1 cellular context compared by ENCODE assay signal in the genomic region with DNA sequence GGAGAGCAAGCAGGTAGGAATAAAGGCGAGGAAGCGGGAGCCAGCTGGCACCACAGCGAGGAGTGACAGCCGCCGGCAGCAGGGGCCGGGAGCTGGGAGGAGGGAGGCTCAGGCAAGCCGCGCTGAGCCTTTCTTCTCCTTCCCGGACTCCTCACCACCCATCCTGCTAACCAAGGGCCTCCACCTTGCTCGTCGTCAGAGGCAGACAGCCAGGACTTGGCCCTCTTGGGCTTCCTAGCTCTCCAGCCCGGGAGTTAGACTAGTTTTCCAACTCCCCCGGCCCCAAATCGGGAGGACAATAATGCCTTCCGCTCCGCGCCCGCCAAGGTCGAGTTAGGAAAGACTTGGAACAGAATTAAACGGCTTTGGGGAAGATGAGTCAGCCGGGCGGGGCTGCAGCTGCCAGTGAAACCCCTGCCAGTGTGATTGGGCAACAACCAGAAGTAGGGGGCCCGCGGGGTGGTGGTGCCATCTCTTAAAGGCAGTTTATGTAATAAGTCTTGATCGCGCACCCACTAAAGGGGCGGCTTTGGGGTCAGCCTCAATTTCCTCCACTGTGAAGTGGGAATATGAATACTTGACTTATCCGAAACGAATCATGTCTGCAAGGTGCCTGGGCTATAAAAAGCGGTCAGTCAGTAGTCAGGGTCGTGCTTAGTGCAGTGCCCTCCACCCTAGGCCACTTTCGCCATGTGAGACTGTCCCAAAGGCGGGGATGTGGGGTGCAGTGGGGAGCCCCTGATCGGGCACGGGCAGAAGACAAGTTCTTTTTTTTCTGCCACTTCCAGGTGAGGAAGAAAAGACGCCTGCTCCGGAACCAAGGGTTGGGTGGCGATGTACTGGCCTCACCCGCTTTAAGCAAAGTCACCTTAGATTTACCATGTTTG.
A peak's percentile ranks its signal among the peaks of the same experiment; 100 is the strongest.
TF ChIP-seq lines count a peak whose summit lies in the region.

No MANE protein-coding gene starts in this region.

TF ChIP-seq in H1, 55 proteins besides CTCF, POLR2A, EP300 and RAD21:
- TF ChIP-seq RBBP5 (IDR thresholded peaks at IDR 0.05; ENCODE audit: borderline replicate concordance, low read depth, low read length) (no peak), RNF2 (IDR thresholded peaks at IDR 0.05; ENCODE audit: borderline replicate concordance, low read depth, low read length, missing control alignments, poor library complexity, severe bottlenecking) (no peak), KDM4A (IDR thresholded peaks at IDR 0.05; ENCODE audit: low read depth, low read length, severe bottlenecking) (peak; percentile 27), PHF8 (conservative IDR thresholded peaks at IDR 0.05; ENCODE audit: low read depth, low read length) (no peak), CBX5 (IDR thresholded peaks at IDR 0.05; ENCODE audit: low read depth, low read length) (no peak), MAFK (IDR thresholded peaks at IDR 0.05; ENCODE audit: low read depth, low read length) (no peak), SIX5 (IDR thresholded peaks at IDR 0.05; ENCODE audit: low read depth, low read length) (no peak), CTBP2 (IDR thresholded peaks at IDR 0.05; ENCODE audit: borderline replicate concordance, insufficient read depth, insufficient read length, low read length) (no peak), SIN3A (conservative IDR thresholded peaks at IDR 0.05 in 1 of 2, IDR thresholded peaks at IDR 0.05 in 1 of 2; ENCODE audit: low read depth in 1 of 2, low read length in 2 of 2) (peak; percentile 36 to 65; a peak in 2 of 4 replicates), NANOG (IDR thresholded peaks at IDR 0.05; ENCODE audit: insufficient read depth, low read depth, low read length, poor library complexity, severe bottlenecking) (no peak)
TF ChIP-seq in H1: peak in this region for 2.
